1 cellular context compared by ENCODE assay signal in the genomic region with DNA sequence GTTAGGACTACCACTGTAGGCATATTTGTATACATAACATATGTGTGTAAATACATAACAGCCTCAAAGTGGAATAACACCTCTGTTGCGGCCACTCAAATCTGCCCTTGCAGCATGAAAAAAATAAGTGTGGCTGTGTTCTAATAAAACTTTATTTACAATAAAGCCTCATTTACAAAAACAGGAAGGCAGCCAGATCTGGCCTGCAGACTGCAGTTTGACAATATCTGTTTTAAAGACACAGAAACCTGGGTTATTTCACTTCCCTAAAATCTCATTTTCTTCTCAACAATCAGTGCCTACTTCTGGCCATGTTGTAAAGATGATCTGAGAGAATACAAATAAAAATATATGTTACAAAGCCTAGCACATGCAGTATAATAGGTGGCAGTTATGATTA.
TF ChIP-seq lines count a peak whose summit lies in the region.

No MANE protein-coding gene starts in this region.

TF ChIP-seq in K562, 482 proteins besides CTCF, POLR2A, EP300 and RAD21 (continued from another document):
- TF ChIP-seq, protein P1, sequence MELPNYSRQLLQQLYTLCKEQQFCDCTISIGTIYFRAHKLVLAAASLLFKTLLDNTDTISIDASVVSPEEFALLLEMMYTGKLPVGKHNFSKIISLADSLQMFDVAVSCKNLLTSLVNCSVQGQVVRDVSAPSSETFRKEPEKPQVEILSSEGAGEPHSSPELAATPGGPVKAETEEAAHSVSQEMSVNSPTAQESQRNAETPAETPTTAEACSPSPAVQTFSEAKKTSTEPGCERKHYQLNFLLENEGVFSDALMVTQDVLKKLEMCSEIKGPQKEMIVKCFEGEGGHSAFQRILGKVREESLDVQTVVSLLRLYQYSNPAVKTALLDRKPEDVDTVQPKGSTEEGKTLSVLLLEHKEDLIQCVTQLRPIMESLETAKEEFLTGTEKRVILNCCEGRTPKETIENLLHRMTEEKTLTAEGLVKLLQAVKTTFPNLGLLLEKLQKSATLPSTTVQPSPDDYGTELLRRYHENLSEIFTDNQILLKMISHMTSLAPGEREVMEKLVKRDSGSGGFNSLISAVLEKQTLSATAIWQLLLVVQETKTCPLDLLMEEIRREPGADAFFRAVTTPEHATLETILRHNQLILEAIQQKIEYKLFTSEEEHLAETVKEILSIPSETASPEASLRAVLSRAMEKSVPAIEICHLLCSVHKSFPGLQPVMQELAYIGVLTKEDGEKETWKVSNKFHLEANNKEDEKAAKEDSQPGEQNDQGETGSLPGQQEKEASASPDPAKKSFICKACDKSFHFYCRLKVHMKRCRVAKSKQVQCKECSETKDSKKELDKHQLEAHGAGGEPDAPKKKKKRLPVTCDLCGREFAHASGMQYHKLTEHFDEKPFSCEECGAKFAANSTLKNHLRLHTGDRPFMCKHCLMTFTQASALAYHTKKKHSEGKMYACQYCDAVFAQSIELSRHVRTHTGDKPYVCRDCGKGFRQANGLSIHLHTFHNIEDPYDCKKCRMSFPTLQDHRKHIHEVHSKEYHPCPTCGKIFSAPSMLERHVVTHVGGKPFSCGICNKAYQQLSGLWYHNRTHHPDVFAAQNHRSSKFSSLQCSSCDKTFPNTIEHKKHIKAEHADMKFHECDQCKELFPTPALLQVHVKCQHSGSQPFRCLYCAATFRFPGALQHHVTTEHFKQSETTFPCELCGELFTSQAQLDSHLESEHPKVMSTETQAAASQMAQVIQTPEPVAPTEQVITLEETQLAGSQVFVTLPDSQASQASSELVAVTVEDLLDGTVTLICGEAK (IDR thresholded peaks at IDR 0.05), result peak; percentile 94
- TF ChIP-seq, protein P1 (CRISPR knock-in tag; IDR thresholded peaks at IDR 0.05), result peak; percentile 90
